In the genomic region with DNA sequence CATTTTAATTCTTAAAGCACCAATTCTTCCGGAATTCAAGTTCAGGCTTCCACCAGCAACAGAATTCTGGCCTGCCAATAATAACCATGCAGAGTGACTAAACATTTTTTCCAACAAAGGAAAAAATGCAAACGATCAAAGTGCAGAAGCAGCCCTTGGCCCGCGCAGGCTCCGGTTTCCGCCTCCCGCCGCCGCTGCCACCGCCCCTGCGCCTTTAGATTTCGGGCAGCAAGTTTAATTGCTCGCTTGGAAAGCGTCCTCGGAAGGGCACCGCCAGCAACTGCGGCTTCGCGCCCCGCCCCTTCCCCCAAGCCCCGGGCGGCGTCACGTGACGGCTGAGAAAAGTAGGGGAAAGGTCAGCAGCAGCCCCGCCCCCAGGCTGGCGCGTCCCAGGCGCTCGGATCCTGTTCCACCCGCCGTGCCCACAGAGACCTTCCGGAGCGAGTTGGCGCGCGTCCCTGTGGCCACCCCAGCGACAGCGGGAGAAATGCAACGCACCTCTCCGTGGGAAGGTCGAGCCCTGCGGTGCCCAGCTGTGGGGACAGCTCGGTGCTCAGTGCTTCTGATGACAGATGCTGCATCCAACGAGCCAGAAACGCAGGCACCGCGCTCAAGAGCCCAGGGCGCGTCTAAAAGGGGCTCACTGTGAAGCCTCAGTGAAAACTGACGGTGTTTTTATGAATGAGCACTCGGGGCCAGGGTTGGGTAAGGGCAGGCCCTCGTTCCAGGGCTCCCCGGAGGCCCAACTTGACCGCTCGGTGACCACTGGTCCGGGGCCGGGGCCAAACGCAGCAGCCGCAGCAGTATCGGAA, we compare ENCODE assay signal across 8 cellular contexts. TPM values are rescaled to one million over a fixed set of nuclear protein-coding genes. Genes with fewer than 3 reads are reported as not detected.
DNase-seq lines count a peak whose midpoint lies in the region; TF ChIP-seq lines count a peak whose summit lies in the region.

No MANE protein-coding gene starts in this region.

- H3K79me2 ChIP-seq in DOHH2 (ENCODE audit: control insufficient read depth, low read length) (no peaks in the 10 kb centered on the region), parathyroid adenoma (peaks cover 25% of the 10 kb centered on the region)

- peak overlapping the region; percentile 82 for H3K4me2 ChIP-seq in DOHH2 (ENCODE audit: low read length)
- H3K4me2 ChIP-seq in parathyroid adenoma (ENCODE audit: low read length), result peak overlapping the region; percentile 74

- H3K27me3 ChIP-seq in DOHH2 (ENCODE audit: control insufficient read depth, low read length) (peaks cover 53% of the 10 kb centered on the region), H7 (ENCODE audit: control insufficient read depth, insufficient read depth, low read length) (peaks cover 17% of the 10 kb centered on the region), adipocyte (replicated peaks; ENCODE audit: control insufficient read depth, insufficient read depth, low read length) (peaks cover 3% of the 10 kb centered on the region), parathyroid adenoma (ENCODE audit: control insufficient read depth, insufficient read depth, low read length) (no peaks in the 10 kb centered on the region), tibial artery (no peaks in the 10 kb centered on the region)

- peak overlapping the region; percentile 72 for H3K4me3 ChIP-seq in DOHH2 (ENCODE audit: low read length)
- H3K4me3 ChIP-seq in H7 (ENCODE audit: insufficient read depth, low read depth, low read length), result peak overlapping the region; percentile 75
- peak overlapping the region; percentile 82 for H3K4me3 ChIP-seq in adipocyte (ENCODE audit: low read length)
- peak overlapping the region; percentile 66 for H3K4me3 ChIP-seq in parathyroid adenoma (ENCODE audit: low read depth, low read length)
- H3K4me3 ChIP-seq in tibial artery, result peak overlapping the region; percentile 90 to 95

- H3K4me1 ChIP-seq in DOHH2 (ENCODE audit: control insufficient read depth, low read length) (peaks cover 59% of the 10 kb centered on the region), adipocyte (ENCODE audit: control insufficient read depth, insufficient read depth, low read length) (peaks cover 44% of the 10 kb centered on the region), parathyroid adenoma (peaks cover 25% of the 10 kb centered on the region), tibial artery (peaks cover 0 to 73% (median 57%) of the 10 kb centered on the region in 4 donors)

- TF ChIP-seq CTCF in DOHH2 (IDR thresholded peaks at IDR 0.05; ENCODE audit: low read depth, low read length, poor library complexity, severe bottlenecking), result no peak
- no peak for TF ChIP-seq CTCF in parathyroid adenoma (IDR thresholded peaks at IDR 0.05)
- no peak for TF ChIP-seq CTCF in tibial artery (IDR thresholded peaks at IDR 0.05)

- H3K27ac ChIP-seq in DOHH2 (ENCODE audit: low read depth, low read length) (0 out of 2 replicates have a peak overlapping the region, but pooled peaks have one; percentile 3), parathyroid adenoma (peak overlapping the region; percentile 97), tibial artery (peak overlapping the region; percentile 92 to 95)

- H2AFZ ChIP-seq in parathyroid adenoma, result peak overlapping the region; percentile 10

- intact Hi-C loops in cardiac septum (cut with DNase I), result no loop called here
- intact Hi-C loops in tibial artery (cut with DNase I; ENCODE audit: low total_unique reads), result no loop called here

- H3K9ac ChIP-seq in adipocyte (ENCODE audit: low read length) (peak overlapping the region; percentile 87), parathyroid adenoma (peak overlapping the region; percentile 3)

- H3K36me3 ChIP-seq in DOHH2 (ENCODE audit: control insufficient read depth, low read length) (no peaks in the 10 kb centered on the region), H7 (replicated peaks; ENCODE audit: control insufficient read depth, insufficient read depth, low read length) (no peaks in the 10 kb centered on the region), adipocyte (ENCODE audit: control insufficient read depth, insufficient read depth, low read length, severe bottlenecking) (no peaks in the 10 kb centered on the region), parathyroid adenoma (ENCODE audit: control insufficient read depth, insufficient read depth, low read length) (no peaks in the 10 kb centered on the region), tibial artery (peaks cover 0 to 3% (median 0%) of the 10 kb centered on the region in 3 donors)

- H3F3A ChIP-seq in DOHH2 (ENCODE audit: control insufficient read depth, insufficient read depth), result peaks cover 15% of the 10 kb centered on the region

- no peaks in the 10 kb centered on the region for H4K20me1 ChIP-seq in DOHH2 (ENCODE audit: control insufficient read depth, insufficient read depth, low read depth, low read length)

- DNase-seq in H7, result peak; percentile 99
- DNase-seq in NCI-H1105 treated with DMSO at 0.1 percent for 48 hours (lab: John Stamatoyannopoulos, UW), result peak; percentile 94
- peak; percentile 86 to 93 for DNase-seq in SW 1271 (lab: John Stamatoyannopoulos, UW)
- peak; percentile 98 for DNase-seq in adipocyte (ENCODE audit: low read depth)
- DNase-seq in cardiac septum (ENCODE audit: low spot score), result peak; percentile 99
- peak; percentile 93 to 98 for DNase-seq in tibial artery

- H3K9me3 ChIP-seq in DOHH2 (ENCODE audit: control insufficient read depth, insufficient read depth, low read length), result no peaks in the 10 kb centered on the region
- no peaks in the 10 kb centered on the region for H3K9me3 ChIP-seq in adipocyte (ENCODE audit: control insufficient read depth, low read length)
- H3K9me3 ChIP-seq in parathyroid adenoma (ENCODE audit: control insufficient read depth, low read length), result no peaks in the 10 kb centered on the region
- no peaks in the 10 kb centered on the region for H3K9me3 ChIP-seq in tibial artery

- H3K9me2 ChIP-seq in DOHH2 (replicated peaks; ENCODE audit: control insufficient read depth, low read length), result no peaks in the 10 kb centered on the region

RNA-seq across cellular contexts. Expression of a gene that starts 2.5 kb away (rescaled TPM):
- 50.0 and 59.0 TPM in 2 replicates for total RNA-seq in H7 (2014; rRNA removed; shearing (Covaris generic))
- 37.6 TPM for total RNA-seq in cardiac septum

Comparison
In these comparisons a context has a peak if more than half of its experiments do, and no peak if none do; other contexts are left out.
1. Peak in every context shown above with its lines: DNase-seq, H3K4me3 ChIP-seq and H3K27ac ChIP-seq.
2. H3K27ac ChIP-seq: peak in every context shown above with its lines; median percentile 97 in parathyroid adenoma; 94 in tibial artery; 3 in DOHH2.